In genomic region chr3:52776486-52776885, GRCh38 we compare ENCODE assay signal across 9 cellular contexts. TPM values are rescaled to one million over a fixed set of nuclear protein-coding genes. Genes with fewer than 3 reads are reported as not detected.
"Had no signal": no experiment of that assay in that cellular context is flagged by ENCODE, and none has a peak within 500 bp of the region (broad histone marks: within the 10 kb centered on the region; RNA-seq: fewer than 3 reads in every experiment).

No MANE protein-coding gene starts in this region.

RNA-seq across cellular contexts. Expression of gene ITIH1, which starts 0.9 kb away (rescaled TPM):
- total RNA-seq: activated CD4-positive, alpha-beta T cell treated with anti-CD3 and anti-CD28 coated beads for 36 hours; activated CD4-positive, alpha-beta T cell treated with anti-CD3 and anti-CD28 coated beads, Interleukin-2, amount 10 ng/mL, durations not matched to agents 7 days and 5 days; activated CD8-positive, alpha-beta T cell treated with anti-CD3 and anti-CD28 coated beads, Interleukin-2, amount 10 ng/mL, durations not matched to agents 7 days and 5 days; activated naive CD8-positive, alpha-beta T cell treated with anti-CD3 and anti-CD28 coated beads, Interleukin-2, amount 10 ng/mL, durations not matched to agents 7 days and 5 days; activated T-helper 2 cell treated with anti-CD3 and anti-CD28 coated beads, Interferon-gamma antibody, Interleukin-2, Interleukin-4, amounts not matched to agents 10 μg/mL and 5 μg/mL and 100 μg/mL, durations not matched to agents 14 hours and 24 hours and 36 hours; PC-9; Right ventricle myocardium inferior; SK-MEL-5; T-helper 17 cell had no signal

RNA-seq across cellular contexts. Expression of gene ITIH3, which starts 18.1 kb away (rescaled TPM):
- total RNA-seq: activated CD4-positive, alpha-beta T cell treated with anti-CD3 and anti-CD28 coated beads for 36 hours; activated CD4-positive, alpha-beta T cell treated with anti-CD3 and anti-CD28 coated beads, Interleukin-2, amount 10 ng/mL, durations not matched to agents 7 days and 5 days; activated CD8-positive, alpha-beta T cell treated with anti-CD3 and anti-CD28 coated beads, Interleukin-2, amount 10 ng/mL, durations not matched to agents 7 days and 5 days; activated naive CD8-positive, alpha-beta T cell treated with anti-CD3 and anti-CD28 coated beads, Interleukin-2, amount 10 ng/mL, durations not matched to agents 7 days and 5 days; activated T-helper 2 cell treated with anti-CD3 and anti-CD28 coated beads, Interferon-gamma antibody, Interleukin-2, Interleukin-4, amounts not matched to agents 10 μg/mL and 5 μg/mL and 100 μg/mL, durations not matched to agents 14 hours and 24 hours and 36 hours; PC-9; T-helper 17 cell had no signal

RNA-seq across cellular contexts. Expression of gene ITIH4, which starts 54.0 kb away (rescaled TPM):
- total RNA-seq: SK-MEL-5 had no signal

RNA-seq across cellular contexts. Expression of gene MUSTN1, which starts 58.3 kb away (rescaled TPM):
- total RNA-seq: PC-9, SK-MEL-5 had no signal
